In genomic region chr6:6583836-6584235, GRCh38 we compare ENCODE assay signal across 1 cellular context.
TF ChIP-seq lines count a peak whose summit lies in the region.

No MANE protein-coding gene starts in this region.

TF ChIP-seq in SK-N-SH, 30 proteins besides CTCF, POLR2A, EP300 and RAD21 (continued from another document):
- TF ChIP-seq, protein P1, sequence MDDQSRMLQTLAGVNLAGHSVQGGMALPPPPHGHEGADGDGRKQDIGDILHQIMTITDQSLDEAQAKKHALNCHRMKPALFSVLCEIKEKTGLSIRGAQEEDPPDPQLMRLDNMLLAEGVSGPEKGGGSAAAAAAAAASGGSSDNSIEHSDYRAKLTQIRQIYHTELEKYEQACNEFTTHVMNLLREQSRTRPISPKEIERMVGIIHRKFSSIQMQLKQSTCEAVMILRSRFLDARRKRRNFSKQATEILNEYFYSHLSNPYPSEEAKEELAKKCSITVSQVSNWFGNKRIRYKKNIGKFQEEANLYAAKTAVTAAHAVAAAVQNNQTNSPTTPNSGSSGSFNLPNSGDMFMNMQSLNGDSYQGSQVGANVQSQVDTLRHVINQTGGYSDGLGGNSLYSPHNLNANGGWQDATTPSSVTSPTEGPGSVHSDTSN (IDR thresholded peaks at IDR 0.05) = no peak
- TF ChIP-seq JUND (IDR thresholded peaks at IDR 0.05) (no peak), RXRA (IDR thresholded peaks at IDR 0.05; ENCODE audit: borderline replicate concordance, low read depth) (no peak), NFIC (IDR thresholded peaks at IDR 0.05; ENCODE audit: borderline replicate concordance) (no peak)
